In genomic region chr3:24340161-24340560, GRCh38 we compare ENCODE assay signal across 28 cellular contexts.
"Had no signal": no experiment of that assay in that cellular context is flagged by ENCODE, and none has a peak within 500 bp of the region (broad histone marks: within the 10 kb centered on the region; RNA-seq: fewer than 3 reads in every experiment).

No MANE protein-coding gene starts in this region.

- H3K27ac Mint-ChIP-seq: dendritic cell treated with granulocyte-macrophage colony-stimulating factor and Interleukin-4, amounts not matched to agents 40 ng/mL and 50 ng/mL, for 4 days; effector memory CD8-positive, alpha-beta T cell; endodermal cell; immature natural killer cell; mesothelial cell of epicardium had no signal

- H3K27ac ChIP-seq: colonic mucosa, epithelial cell of prostate, esophagus squamous epithelium, foreskin keratinocyte, gastroesophageal sphincter, heart left ventricle, hepatocyte, left lung, lower lobe of right lung had no signal

- H3K4me1 Mint-ChIP-seq: endodermal cell, immature natural killer cell had no signal

- DNase-seq: colonic mucosa; cortex of kidney; effector CD8-positive, alpha-beta T cell; effector memory CD8-positive, alpha-beta T cell; endodermal cell; erythroblast; esophagus squamous epithelium; foreskin keratinocyte; heart left ventricle; hypothalamus; immature natural killer cell; islet precursor cell; kidney; kidney glomerular epithelial cell; left colon; left lung; left ventricle myocardium superior; lower lobe of right lung; mucosa of descending colon; naive B cell had no signal

- H2AFZ ChIP-seq: hepatocyte had no signal

- H3K9me3 Mint-ChIP-seq: dendritic cell treated with granulocyte-macrophage colony-stimulating factor and Interleukin-4, amounts not matched to agents 40 ng/mL and 50 ng/mL, for 4 days; endodermal cell; mesothelial cell of epicardium; naive B cell had no signal

- H3K4me2 ChIP-seq: hepatocyte had no signal

- H3K4me1 ChIP-seq: colonic mucosa, left lung, lower lobe of right lung had no signal

- H3K4me3 Mint-ChIP-seq: dendritic cell treated with granulocyte-macrophage colony-stimulating factor and Interleukin-4, amounts not matched to agents 40 ng/mL and 50 ng/mL, for 4 days; effector memory CD8-positive, alpha-beta T cell; endodermal cell; immature natural killer cell; mesothelial cell of epicardium; naive B cell had no signal

- H3K36me3 ChIP-seq: colonic mucosa, esophagus squamous epithelium, left lung, lower lobe of right lung had no signal

- H3K27me3 Mint-ChIP-seq: dendritic cell treated with granulocyte-macrophage colony-stimulating factor and Interleukin-4, amounts not matched to agents 40 ng/mL and 50 ng/mL, for 4 days; effector memory CD8-positive, alpha-beta T cell had no signal

- H3K9me3 ChIP-seq: colonic mucosa, esophagus squamous epithelium, gastroesophageal sphincter, heart left ventricle, left lung, lower lobe of right lung, mucosa of descending colon had no signal

- H3K36me3 Mint-ChIP-seq: immature natural killer cell, mesothelial cell of epicardium, naive B cell had no signal

- H3K4me3 ChIP-seq: colonic mucosa, esophagus squamous epithelium, gastroesophageal sphincter, heart left ventricle, hepatocyte, left lung, lower lobe of right lung, mucosa of descending colon had no signal

- H3K27me3 ChIP-seq: colonic mucosa, esophagus squamous epithelium, foreskin keratinocyte, gastroesophageal sphincter, heart left ventricle, hepatocyte, left lung had no signal

- ATAC-seq: effector memory CD8-positive, alpha-beta T cell; esophagus mucosa; foreskin keratinocyte; gastroesophageal sphincter; heart left ventricle; left colon; left lung; left ventricle myocardium superior; lower lobe of right lung; mucosa of descending colon had no signal

- FAIRE-seq: endometrium, frontal cortex, kidney had no signal
